In the genomic region with DNA sequence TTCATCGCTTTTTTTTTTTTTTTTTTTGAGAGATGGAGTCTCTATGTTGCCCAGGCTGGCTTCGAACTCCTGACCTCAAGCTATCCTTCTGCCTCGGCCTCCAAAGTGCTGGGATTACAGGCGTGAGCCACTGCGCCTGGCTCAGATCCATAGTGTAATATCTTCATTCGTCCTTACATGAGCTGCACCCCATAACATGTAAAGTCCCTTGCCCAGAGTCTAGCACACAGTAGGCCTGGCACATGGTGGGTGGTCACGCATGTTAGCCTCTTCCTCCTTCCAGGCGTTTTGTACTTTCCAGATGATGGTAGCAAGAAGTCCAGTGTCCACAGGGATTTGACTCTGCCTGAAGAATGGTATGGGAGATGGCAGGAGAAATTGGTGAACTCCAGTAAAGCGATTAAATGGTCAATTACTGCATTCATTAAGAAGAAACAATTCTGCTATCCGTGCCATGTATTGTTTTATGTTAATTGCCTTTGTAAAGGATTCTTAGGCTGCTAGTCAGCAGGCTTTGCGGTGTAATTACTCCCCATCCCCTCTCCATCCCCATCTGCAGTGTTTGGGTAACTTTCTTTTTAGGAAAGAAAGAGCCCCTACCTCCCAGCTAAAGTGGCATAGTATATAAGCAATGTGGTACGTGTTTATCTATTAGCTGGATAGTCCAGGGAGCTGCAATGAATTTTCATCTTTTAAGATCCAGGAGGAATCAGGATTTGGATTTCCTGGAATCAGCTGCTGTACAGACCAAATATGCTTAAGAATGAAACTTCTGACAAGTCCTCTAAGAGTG, we compare ENCODE assay signal across 8 cellular contexts. TPM values are rescaled to one million over a fixed set of nuclear protein-coding genes. Genes with fewer than 3 reads are reported as not detected.
DNase-seq lines count a peak whose midpoint lies in the region; ATAC-seq, FAIRE-seq and TF ChIP-seq lines count a peak whose summit lies in the region.

No MANE protein-coding gene starts in this region.

- peak overlapping the region; percentile 96 for H3K4me2 ChIP-seq in OCI-LY3 (ENCODE audit: low read length)
- H3K4me2 ChIP-seq in neuronal stem cell (ENCODE audit: insufficient read depth, low read length, poor library complexity, severe bottlenecking): peak overlapping the region; percentile 73

- peaks cover 28% of the 10 kb centered on the region for H3K4me1 Mint-ChIP-seq in endodermal cell

- H4K91ac ChIP-seq in neuronal stem cell (ENCODE audit: low read depth, low read length, poor library complexity): no peak overlapping the region

- 63 to 68% methylated on average over 9 to 11 of the region's 12 CpGs for WGBS in endodermal cell (ENCODE audit: insufficient coverage in 1 of 2, insufficient read length in 1 of 2), 2 experiments
- WGBS in neuronal stem cell (ENCODE audit: extremely low coverage in 2 of 2, insufficient read length in 2 of 2, insufficient replicate concordance in 1 of 2), 2 donors: no CpG with 5 or more reads among the region's 12 CpGs

- H3K27me3 ChIP-seq in OCI-LY3 (ENCODE audit: low read depth, low read length): 0 out of 2 replicates have a peak, but pooled peaks cover 10% of the 10 kb centered on the region
- no peaks in the 10 kb centered on the region for H3K27me3 ChIP-seq in endodermal cell (ENCODE audit: control insufficient read depth, insufficient read depth, low read length, poor library complexity, severe bottlenecking)
- no peaks in the 10 kb centered on the region for H3K27me3 ChIP-seq in neuronal stem cell (ENCODE audit: control insufficient read depth in 3 of 3, insufficient read depth in 3 of 3, low read depth in 1 of 3, low read length in 3 of 3)

- DNase-seq in endodermal cell: no peak
- DNase-seq in neuronal stem cell (ENCODE audit: low spot score): no peak
- no peak for DNase-seq in stimulated activated CD4-positive, alpha-beta T cell treated with anti-CD3 and anti-CD28 coated beads, Interleukin-12 subunit alpha, Interleukin-12 subunit beta, amount 100 ng/mL, for 4 hours
- DNase-seq in RPMI8226: no peak
- DNase-seq in D721Med (ENCODE audit: insufficient read length, low spot score): no peak

- peak overlapping the region; percentile 66; the same call in 1 of the 2 replicates for H3K27ac ChIP-seq in C4-2B
- H3K27ac ChIP-seq in OCI-LY3 (ENCODE audit: low read length): no peak overlapping the region
- no peak overlapping the region for H3K27ac ChIP-seq in endodermal cell (ENCODE audit: low read depth, low read length)
- H3K27ac ChIP-seq in neuronal stem cell (replicated peaks; ENCODE audit: low read length): no peak overlapping the region

- TF ChIP-seq CTCF in C4-2B (conservative IDR thresholded peaks at IDR 0.05): no peak
- no peak for TF ChIP-seq CTCF in OCI-LY3 (IDR thresholded peaks at IDR 0.05; ENCODE audit: low read depth, low read length)
- no peak for TF ChIP-seq CTCF in endodermal cell (conservative IDR thresholded peaks at IDR 0.05)
- no peak for TF ChIP-seq CTCF in D721Med (IDR thresholded peaks at IDR 0.05; ENCODE audit: insufficient read depth, missing control alignments)

- H2AK5ac ChIP-seq in neuronal stem cell (ENCODE audit: low read depth, low read length): no peak overlapping the region

- H3K79me2 ChIP-seq in OCI-LY3 (ENCODE audit: low read length): no peaks in the 10 kb centered on the region

- no peak overlapping the region for H3K4ac ChIP-seq in neuronal stem cell (ENCODE audit: low read length)

- H3K9me3 ChIP-seq in OCI-LY3 (ENCODE audit: insufficient read depth, low read length): no peaks in the 10 kb centered on the region
- H3K9me3 ChIP-seq in endodermal cell (ENCODE audit: control insufficient read depth, low read length): no peaks in the 10 kb centered on the region
- no peaks in the 10 kb centered on the region for H3K9me3 ChIP-seq in neuronal stem cell (replicated peaks in 1 of 2; ENCODE audit: control insufficient read depth in 2 of 2, insufficient read depth in 1 of 2, low read depth in 1 of 2, low read length in 2 of 2)

- ATAC-seq in HG02623 (IDR thresholded peaks at IDR 0.05; ENCODE audit: unreplicated experiment): no peak

- H3K27me3 Mint-ChIP-seq in endodermal cell (ENCODE audit: insufficient read depth): peaks cover 8% of the 10 kb centered on the region

- H3K9me3 Mint-ChIP-seq in endodermal cell: no peaks in the 10 kb centered on the region

- H3K9ac ChIP-seq in OCI-LY3 (ENCODE audit: low read length) (no peak overlapping the region), endodermal cell (ENCODE audit: extremely low read depth, low read length, poor library complexity, severe bottlenecking) (peak overlapping the region; percentile 83), neuronal stem cell (ENCODE audit: low read depth, low read length, poor library complexity) (no peak overlapping the region)

- no peak overlapping the region for H3K14ac ChIP-seq in neuronal stem cell (ENCODE audit: low read length)

- H3K36me3 ChIP-seq in OCI-LY3 (replicated peaks; ENCODE audit: low read depth, low read length) (no peaks in the 10 kb centered on the region), endodermal cell (ENCODE audit: control insufficient read depth, insufficient read depth, low read length) (peaks cover 8% of the 10 kb centered on the region), neuronal stem cell (replicated peaks in 1 of 2; ENCODE audit: control insufficient read depth in 2 of 2, insufficient read depth in 2 of 2, low read length in 2 of 2) (peaks cover 7 to 31% of the 10 kb centered on the region in 2 donors)

- H3K79me1 ChIP-seq in neuronal stem cell (ENCODE audit: low read depth, low read length): peaks cover 6% of the 10 kb centered on the region

- H3K18ac ChIP-seq in neuronal stem cell (ENCODE audit: low read length): no peak overlapping the region

- peak overlapping the region; percentile 78 for H3K27ac Mint-ChIP-seq in endodermal cell

- H3K4me3 ChIP-seq in OCI-LY3 (ENCODE audit: low read length) (peak overlapping the region; percentile 96), endodermal cell (ENCODE audit: low read length) (peak overlapping the region; percentile 94), neuronal stem cell (ENCODE audit: low read length in 2 of 2) (peak overlapping the region; percentile 65 to 100)

- peak overlapping the region; percentile 86 for H3K4me3 Mint-ChIP-seq in endodermal cell

- peaks cover 17% of the 10 kb centered on the region for H3K36me3 Mint-ChIP-seq in endodermal cell (ENCODE audit: low read depth)

- H2BK15ac ChIP-seq in neuronal stem cell (ENCODE audit: low read length): no peak overlapping the region

- H2AFZ ChIP-seq in OCI-LY3 (ENCODE audit: low read depth, low read length): no peak overlapping the region
- H2AFZ ChIP-seq in neuronal stem cell (ENCODE audit: low read length): peak overlapping the region; percentile 91

- H3K4me1 ChIP-seq in OCI-LY3 (ENCODE audit: low read length) (peaks cover 5% of the 10 kb centered on the region; the same call in 1 of the 2 replicates), endodermal cell (ENCODE audit: control insufficient read depth, insufficient read depth, low read length) (no peaks in the 10 kb centered on the region), neuronal stem cell (ENCODE audit: control insufficient read depth in 2 of 2, insufficient read depth in 1 of 2, low read depth in 1 of 2, low read length in 2 of 2) (peaks cover 4 to 12% of the 10 kb centered on the region in 2 donors)

- H2BK12ac ChIP-seq in neuronal stem cell (ENCODE audit: low read length): no peak overlapping the region

- FAIRE-seq in D721Med (lab: Jason Lieb, UNC): no peak

- no peak overlapping the region for H4K8ac ChIP-seq in neuronal stem cell (ENCODE audit: low read depth, low read length)

- H2BK120ac ChIP-seq in neuronal stem cell (ENCODE audit: low read depth, low read length): no peak overlapping the region

- H2BK5ac ChIP-seq in neuronal stem cell (ENCODE audit: low read length): no peak overlapping the region

- H3K23ac ChIP-seq in neuronal stem cell (ENCODE audit: low read depth, low read length, poor library complexity): no peak overlapping the region

- no peaks in the 10 kb centered on the region for H4K20me1 ChIP-seq in OCI-LY3 (ENCODE audit: insufficient read depth, low read length)

RNA-seq across cellular contexts. Expression of a gene that starts 1.2 kb away (rescaled TPM):
- total RNA-seq in endodermal cell: 10 to 100 TPM; 38.3 to 43.8 TPM
- polyA plus RNA-seq in endodermal cell (2013, experiment 1 of 2): 22.9 TPM
- polyA plus RNA-seq in endodermal cell (2013, experiment 2 of 2): 24.4 TPM
- 16.1 TPM for polyA plus RNA-seq in neuronal stem cell (2013, experiment 1 of 2)
- 16.3 TPM for polyA plus RNA-seq in neuronal stem cell (2013, experiment 2 of 2)
